Comparison of ENCODE assay signal across 2 cellular contexts in the genomic region with DNA sequence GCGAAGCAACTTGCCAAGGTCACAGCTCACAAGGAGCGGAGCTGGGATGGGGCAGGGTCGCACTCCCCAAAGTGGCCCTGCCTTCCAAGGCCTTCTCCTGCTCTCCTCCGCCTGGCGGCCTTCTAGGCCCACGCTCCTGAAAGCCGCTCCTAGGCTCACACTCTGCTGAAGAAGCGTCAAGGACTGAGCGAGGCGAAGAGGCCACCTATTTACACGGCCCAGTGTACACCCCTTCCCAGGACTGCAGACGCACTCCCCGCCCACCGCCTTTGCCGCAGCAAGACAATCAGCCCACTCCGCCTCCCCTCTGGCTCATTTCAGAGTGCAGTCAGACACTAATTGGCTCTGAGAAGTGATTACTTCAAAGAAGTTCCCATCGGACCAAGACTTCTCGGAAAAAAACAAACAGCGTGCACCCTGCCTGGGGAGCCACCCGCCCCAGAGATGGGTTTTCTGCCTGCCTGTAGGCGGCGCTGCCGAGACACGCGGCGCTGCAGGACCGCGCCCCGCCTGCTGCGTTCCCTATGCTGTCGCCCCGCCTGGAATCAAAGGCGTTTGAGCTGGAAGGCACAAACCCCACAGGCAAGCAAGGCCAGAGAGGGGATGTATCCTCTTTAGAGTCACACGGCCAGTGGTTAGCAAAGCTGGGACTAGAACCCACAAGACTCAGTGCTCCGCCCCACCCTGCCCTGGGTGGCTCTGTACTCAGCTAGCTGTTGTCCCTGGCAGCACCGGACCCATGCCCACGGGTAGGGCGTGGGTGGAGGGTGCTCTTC.
TF ChIP-seq lines count a peak whose summit lies in the region.

No MANE protein-coding gene starts in this region.

TF ChIP-seq in IMR-90, 13 proteins besides CTCF, POLR2A, EP300 and RAD21:
- TF ChIP-seq MAFK (IDR thresholded peaks at IDR 0.05; ENCODE audit: low read depth, low read length) (no peak), CHD1 (IDR thresholded peaks at IDR 0.05; ENCODE audit: low read depth, low read length) (no peak), BHLHE40 (IDR thresholded peaks at IDR 0.05; ENCODE audit: low read depth, low read length) (no peak), FOS (IDR thresholded peaks at IDR 0.05; ENCODE audit: low read depth, low read length) (no peak), MAZ (IDR thresholded peaks at IDR 0.05; ENCODE audit: borderline replicate concordance, low read depth, low read length) (no peak), SMC3 (IDR thresholded peaks at IDR 0.05; ENCODE audit: low read depth, low read length) (no peak), RFX5 (IDR thresholded peaks at IDR 0.05; ENCODE audit: low read depth, low read length) (no peak), NFE2L2 (IDR thresholded peaks at IDR 0.05; ENCODE audit: low read depth, low read length) (no peak)
- TF ChIP-seq, protein P1, sequence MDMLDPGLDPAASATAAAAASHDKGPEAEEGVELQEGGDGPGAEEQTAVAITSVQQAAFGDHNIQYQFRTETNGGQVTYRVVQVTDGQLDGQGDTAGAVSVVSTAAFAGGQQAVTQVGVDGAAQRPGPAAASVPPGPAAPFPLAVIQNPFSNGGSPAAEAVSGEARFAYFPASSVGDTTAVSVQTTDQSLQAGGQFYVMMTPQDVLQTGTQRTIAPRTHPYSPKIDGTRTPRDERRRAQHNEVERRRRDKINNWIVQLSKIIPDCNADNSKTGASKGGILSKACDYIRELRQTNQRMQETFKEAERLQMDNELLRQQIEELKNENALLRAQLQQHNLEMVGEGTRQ (IDR thresholded peaks at IDR 0.05; ENCODE audit: low read depth, low read length), result no peak

TF ChIP-seq in H1, 55 proteins besides CTCF, POLR2A, EP300 and RAD21 (continues in another document):
- no peak for TF ChIP-seq CEBPB (IDR thresholded peaks at IDR 0.05; ENCODE audit: low read depth, low read length)
- no peak for TF ChIP-seq BRCA1 (IDR thresholded peaks at IDR 0.05; ENCODE audit: low read depth, low read length)
- no peak for TF ChIP-seq SP2 (IDR thresholded peaks at IDR 0.05; ENCODE audit: low read length)
- no peak for TF ChIP-seq NRF1 (IDR thresholded peaks at IDR 0.05; ENCODE audit: low read depth, low read length)
- TF ChIP-seq NANOG (IDR thresholded peaks at IDR 0.05; ENCODE audit: insufficient read depth, low read depth, low read length, poor library complexity, severe bottlenecking), result no peak
- no peak for TF ChIP-seq KDM4A (IDR thresholded peaks at IDR 0.05; ENCODE audit: low read depth, low read length, severe bottlenecking)
- no peak for TF ChIP-seq TBP (IDR thresholded peaks at IDR 0.05; ENCODE audit: low read depth, low read length)
- peak in 1 of 2 experiments; percentile 64; a peak in 1 of 4 replicates for TF ChIP-seq HDAC2 (IDR thresholded peaks at IDR 0.05; ENCODE audit: borderline replicate concordance in 1 of 2, low read depth in 2 of 2, low read length in 2 of 2)
- TF ChIP-seq YY1 (IDR thresholded peaks at IDR 0.05; ENCODE audit: low read depth, low read length), result peak; percentile 46; the same call in 1 of the 2 replicates
- 0 out of 2 replicates have a peak, but pooled peaks have one; percentile 45 for TF ChIP-seq SP1 (IDR thresholded peaks at IDR 0.05; ENCODE audit: low read depth, low read length)
- no peak for TF ChIP-seq SUZ12 (IDR thresholded peaks at IDR 0.05; ENCODE audit: low read length)
- TF ChIP-seq MAFK (IDR thresholded peaks at IDR 0.05; ENCODE audit: low read depth, low read length), result no peak
- no peak for TF ChIP-seq GABPA (IDR thresholded peaks at IDR 0.05; ENCODE audit: borderline replicate concordance, insufficient read depth, low read length)
- no peak for TF ChIP-seq SIN3A (conservative IDR thresholded peaks at IDR 0.05 in 1 of 2, IDR thresholded peaks at IDR 0.05 in 1 of 2; ENCODE audit: low read depth in 1 of 2, low read length in 2 of 2)
- TF ChIP-seq POU5F1 (IDR thresholded peaks at IDR 0.05; ENCODE audit: low read depth, low read length), result no peak
- TF ChIP-seq BCL11A (IDR thresholded peaks at IDR 0.05; ENCODE audit: low read depth in 2 of 2, low read length in 2 of 2), result no peak
- TF ChIP-seq TEAD4 (IDR thresholded peaks at IDR 0.05; ENCODE audit: low read depth, low read length), result peak; percentile 62; the same call in 1 of the 2 replicates
- no peak for TF ChIP-seq SP4 (IDR thresholded peaks at IDR 0.05; ENCODE audit: low read length)
- TF ChIP-seq, protein P2, sequence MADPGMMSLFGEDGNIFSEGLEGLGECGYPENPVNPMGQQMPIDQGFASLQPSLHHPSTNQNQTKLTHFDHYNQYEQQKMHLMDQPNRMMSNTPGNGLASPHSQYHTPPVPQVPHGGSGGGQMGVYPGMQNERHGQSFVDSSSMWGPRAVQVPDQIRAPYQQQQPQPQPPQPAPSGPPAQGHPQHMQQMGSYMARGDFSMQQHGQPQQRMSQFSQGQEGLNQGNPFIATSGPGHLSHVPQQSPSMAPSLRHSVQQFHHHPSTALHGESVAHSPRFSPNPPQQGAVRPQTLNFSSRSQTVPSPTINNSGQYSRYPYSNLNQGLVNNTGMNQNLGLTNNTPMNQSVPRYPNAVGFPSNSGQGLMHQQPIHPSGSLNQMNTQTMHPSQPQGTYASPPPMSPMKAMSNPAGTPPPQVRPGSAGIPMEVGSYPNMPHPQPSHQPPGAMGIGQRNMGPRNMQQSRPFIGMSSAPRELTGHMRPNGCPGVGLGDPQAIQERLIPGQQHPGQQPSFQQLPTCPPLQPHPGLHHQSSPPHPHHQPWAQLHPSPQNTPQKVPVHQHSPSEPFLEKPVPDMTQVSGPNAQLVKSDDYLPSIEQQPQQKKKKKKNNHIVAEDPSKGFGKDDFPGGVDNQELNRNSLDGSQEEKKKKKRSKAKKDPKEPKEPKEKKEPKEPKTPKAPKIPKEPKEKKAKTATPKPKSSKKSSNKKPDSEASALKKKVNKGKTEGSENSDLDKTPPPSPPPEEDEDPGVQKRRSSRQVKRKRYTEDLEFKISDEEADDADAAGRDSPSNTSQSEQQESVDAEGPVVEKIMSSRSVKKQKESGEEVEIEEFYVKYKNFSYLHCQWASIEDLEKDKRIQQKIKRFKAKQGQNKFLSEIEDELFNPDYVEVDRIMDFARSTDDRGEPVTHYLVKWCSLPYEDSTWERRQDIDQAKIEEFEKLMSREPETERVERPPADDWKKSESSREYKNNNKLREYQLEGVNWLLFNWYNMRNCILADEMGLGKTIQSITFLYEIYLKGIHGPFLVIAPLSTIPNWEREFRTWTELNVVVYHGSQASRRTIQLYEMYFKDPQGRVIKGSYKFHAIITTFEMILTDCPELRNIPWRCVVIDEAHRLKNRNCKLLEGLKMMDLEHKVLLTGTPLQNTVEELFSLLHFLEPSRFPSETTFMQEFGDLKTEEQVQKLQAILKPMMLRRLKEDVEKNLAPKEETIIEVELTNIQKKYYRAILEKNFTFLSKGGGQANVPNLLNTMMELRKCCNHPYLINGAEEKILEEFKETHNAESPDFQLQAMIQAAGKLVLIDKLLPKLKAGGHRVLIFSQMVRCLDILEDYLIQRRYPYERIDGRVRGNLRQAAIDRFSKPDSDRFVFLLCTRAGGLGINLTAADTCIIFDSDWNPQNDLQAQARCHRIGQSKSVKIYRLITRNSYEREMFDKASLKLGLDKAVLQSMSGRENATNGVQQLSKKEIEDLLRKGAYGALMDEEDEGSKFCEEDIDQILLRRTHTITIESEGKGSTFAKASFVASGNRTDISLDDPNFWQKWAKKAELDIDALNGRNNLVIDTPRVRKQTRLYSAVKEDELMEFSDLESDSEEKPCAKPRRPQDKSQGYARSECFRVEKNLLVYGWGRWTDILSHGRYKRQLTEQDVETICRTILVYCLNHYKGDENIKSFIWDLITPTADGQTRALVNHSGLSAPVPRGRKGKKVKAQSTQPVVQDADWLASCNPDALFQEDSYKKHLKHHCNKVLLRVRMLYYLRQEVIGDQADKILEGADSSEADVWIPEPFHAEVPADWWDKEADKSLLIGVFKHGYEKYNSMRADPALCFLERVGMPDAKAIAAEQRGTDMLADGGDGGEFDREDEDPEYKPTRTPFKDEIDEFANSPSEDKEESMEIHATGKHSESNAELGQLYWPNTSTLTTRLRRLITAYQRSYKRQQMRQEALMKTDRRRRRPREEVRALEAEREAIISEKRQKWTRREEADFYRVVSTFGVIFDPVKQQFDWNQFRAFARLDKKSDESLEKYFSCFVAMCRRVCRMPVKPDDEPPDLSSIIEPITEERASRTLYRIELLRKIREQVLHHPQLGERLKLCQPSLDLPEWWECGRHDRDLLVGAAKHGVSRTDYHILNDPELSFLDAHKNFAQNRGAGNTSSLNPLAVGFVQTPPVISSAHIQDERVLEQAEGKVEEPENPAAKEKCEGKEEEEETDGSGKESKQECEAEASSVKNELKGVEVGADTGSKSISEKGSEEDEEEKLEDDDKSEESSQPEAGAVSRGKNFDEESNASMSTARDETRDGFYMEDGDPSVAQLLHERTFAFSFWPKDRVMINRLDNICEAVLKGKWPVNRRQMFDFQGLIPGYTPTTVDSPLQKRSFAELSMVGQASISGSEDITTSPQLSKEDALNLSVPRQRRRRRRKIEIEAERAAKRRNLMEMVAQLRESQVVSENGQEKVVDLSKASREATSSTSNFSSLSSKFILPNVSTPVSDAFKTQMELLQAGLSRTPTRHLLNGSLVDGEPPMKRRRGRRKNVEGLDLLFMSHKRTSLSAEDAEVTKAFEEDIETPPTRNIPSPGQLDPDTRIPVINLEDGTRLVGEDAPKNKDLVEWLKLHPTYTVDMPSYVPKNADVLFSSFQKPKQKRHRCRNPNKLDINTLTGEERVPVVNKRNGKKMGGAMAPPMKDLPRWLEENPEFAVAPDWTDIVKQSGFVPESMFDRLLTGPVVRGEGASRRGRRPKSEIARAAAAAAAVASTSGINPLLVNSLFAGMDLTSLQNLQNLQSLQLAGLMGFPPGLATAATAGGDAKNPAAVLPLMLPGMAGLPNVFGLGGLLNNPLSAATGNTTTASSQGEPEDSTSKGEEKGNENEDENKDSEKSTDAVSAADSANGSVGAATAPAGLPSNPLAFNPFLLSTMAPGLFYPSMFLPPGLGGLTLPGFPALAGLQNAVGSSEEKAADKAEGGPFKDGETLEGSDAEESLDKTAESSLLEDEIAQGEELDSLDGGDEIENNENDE (IDR thresholded peaks at IDR 0.05; ENCODE audit: insufficient replicate concordance, low read length), result no peak
- no peak for TF ChIP-seq RFX5 (IDR thresholded peaks at IDR 0.05; ENCODE audit: borderline replicate concordance, low read depth, low read length)
- TF ChIP-seq SIX5 (IDR thresholded peaks at IDR 0.05; ENCODE audit: low read depth, low read length), result no peak
- no peak for TF ChIP-seq RNF2 (IDR thresholded peaks at IDR 0.05; ENCODE audit: borderline replicate concordance, low read depth, low read length, missing control alignments, poor library complexity, severe bottlenecking)
- no peak for TF ChIP-seq TAF7 (optimal IDR thresholded peaks at IDR 0.05; ENCODE audit: borderline replicate concordance, low read depth, low read length)
- TF ChIP-seq RXRA (IDR thresholded peaks at IDR 0.05; ENCODE audit: insufficient read depth, low read depth, low read length), result no peak
- TF ChIP-seq CBX5 (IDR thresholded peaks at IDR 0.05; ENCODE audit: low read depth, low read length), result no peak
- TF ChIP-seq SAP30 (IDR thresholded peaks at IDR 0.05; ENCODE audit: insufficient read depth, insufficient replicate concordance, low read length), result no peak
- TF ChIP-seq SRF (IDR thresholded peaks at IDR 0.05; ENCODE audit: low read depth, low read length), result no peak
- TF ChIP-seq CHD2 (IDR thresholded peaks at IDR 0.05; ENCODE audit: low read length), result no peak
- no peak for TF ChIP-seq HDAC6 (IDR thresholded peaks at IDR 0.05; ENCODE audit: low read depth, low read length)
- TF ChIP-seq TCF12 (IDR thresholded peaks at IDR 0.05; ENCODE audit: low read depth, low read length), result no peak
- TF ChIP-seq GTF2F1 (IDR thresholded peaks at IDR 0.05; ENCODE audit: borderline replicate concordance, low read depth, low read length), result no peak
- no peak for TF ChIP-seq BACH1 (IDR thresholded peaks at IDR 0.05; ENCODE audit: low read length)
- TF ChIP-seq FOSL1 (IDR thresholded peaks at IDR 0.05; ENCODE audit: insufficient read depth, low read depth, low read length), result no peak
- no peak for TF ChIP-seq SIRT6 (IDR thresholded peaks at IDR 0.05; ENCODE audit: low read length)
- TF ChIP-seq CREB1 (IDR thresholded peaks at IDR 0.05), result peak; percentile 58; the same call in 1 of the 2 replicates
- TF ChIP-seq EZH2 (IDR thresholded peaks at IDR 0.05; ENCODE audit: low read depth, low read length, severe bottlenecking), result no peak
- TF ChIP-seq CBX8 (IDR thresholded peaks at IDR 0.05; ENCODE audit: borderline replicate concordance, low read depth, low read length), result no peak
- no peak for TF ChIP-seq ASH2L (IDR thresholded peaks at IDR 0.05; ENCODE audit: low read length)
- no peak for TF ChIP-seq ZNF274 (IDR thresholded peaks at IDR 0.05; ENCODE audit: borderline replicate concordance, extremely low read depth, low read length)
- TF ChIP-seq KDM5A (IDR thresholded peaks at IDR 0.05; ENCODE audit: low read length), result no peak
- TF ChIP-seq, protein P3, sequence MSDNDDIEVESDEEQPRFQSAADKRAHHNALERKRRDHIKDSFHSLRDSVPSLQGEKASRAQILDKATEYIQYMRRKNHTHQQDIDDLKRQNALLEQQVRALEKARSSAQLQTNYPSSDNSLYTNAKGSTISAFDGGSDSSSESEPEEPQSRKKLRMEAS (IDR thresholded peaks at IDR 0.05), result peak; percentile 82
- TF ChIP-seq, protein P4, sequence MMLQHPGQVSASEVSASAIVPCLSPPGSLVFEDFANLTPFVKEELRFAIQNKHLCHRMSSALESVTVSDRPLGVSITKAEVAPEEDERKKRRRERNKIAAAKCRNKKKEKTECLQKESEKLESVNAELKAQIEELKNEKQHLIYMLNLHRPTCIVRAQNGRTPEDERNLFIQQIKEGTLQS (IDR thresholded peaks at IDR 0.05; ENCODE audit: insufficient read depth, low read depth, low read length), result no peak
- TF ChIP-seq, protein P1 (IDR thresholded peaks at IDR 0.05; ENCODE audit: low read length), result no peak
- TF ChIP-seq, protein P5, sequence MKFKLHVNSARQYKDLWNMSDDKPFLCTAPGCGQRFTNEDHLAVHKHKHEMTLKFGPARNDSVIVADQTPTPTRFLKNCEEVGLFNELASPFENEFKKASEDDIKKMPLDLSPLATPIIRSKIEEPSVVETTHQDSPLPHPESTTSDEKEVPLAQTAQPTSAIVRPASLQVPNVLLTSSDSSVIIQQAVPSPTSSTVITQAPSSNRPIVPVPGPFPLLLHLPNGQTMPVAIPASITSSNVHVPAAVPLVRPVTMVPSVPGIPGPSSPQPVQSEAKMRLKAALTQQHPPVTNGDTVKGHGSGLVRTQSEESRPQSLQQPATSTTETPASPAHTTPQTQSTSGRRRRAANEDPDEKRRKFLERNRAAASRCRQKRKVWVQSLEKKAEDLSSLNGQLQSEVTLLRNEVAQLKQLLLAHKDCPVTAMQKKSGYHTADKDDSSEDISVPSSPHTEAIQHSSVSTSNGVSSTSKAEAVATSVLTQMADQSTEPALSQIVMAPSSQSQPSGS (IDR thresholded peaks at IDR 0.05; ENCODE audit: low read length), result no peak
- no peak for TF ChIP-seq PHF8 (conservative IDR thresholded peaks at IDR 0.05; ENCODE audit: low read depth, low read length)
- 0 out of 2 replicates have a peak, but pooled peaks have one; percentile 16 for TF ChIP-seq TAF1 (IDR thresholded peaks at IDR 0.05; ENCODE audit: low read depth, low read length)
- no peak for TF ChIP-seq POLR2AphosphoS5 (IDR thresholded peaks at IDR 0.05; ENCODE audit: low read depth, low read length)
- no peak for TF ChIP-seq JUN (IDR thresholded peaks at IDR 0.05; ENCODE audit: low read depth, low read length)
- TF ChIP-seq CTBP2 (IDR thresholded peaks at IDR 0.05; ENCODE audit: borderline replicate concordance, insufficient read depth, insufficient read length, low read length), result no peak
